In the genomic region with DNA sequence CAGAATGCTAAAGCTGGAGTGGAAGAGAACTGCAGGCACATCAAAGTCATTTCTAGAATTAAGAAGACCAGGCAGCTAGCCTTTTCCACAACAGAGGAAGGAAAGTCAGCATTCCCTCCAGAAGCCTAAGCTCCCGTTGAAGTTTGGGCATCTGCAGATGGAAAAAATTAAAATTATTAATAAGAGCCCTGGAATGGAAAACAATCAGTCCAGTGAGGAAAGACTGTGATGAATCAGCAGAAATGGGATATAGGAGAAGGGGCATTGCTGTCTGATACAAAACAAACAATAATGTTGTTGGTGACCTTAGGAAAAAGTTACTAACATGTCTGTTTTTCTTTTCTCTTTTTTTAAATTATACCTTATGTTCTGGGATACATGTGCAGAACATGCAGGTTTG, we compare ENCODE assay signal across 19 cellular contexts.
"Had no signal": no experiment of that assay in that cellular context is flagged by ENCODE, and none has a peak within 500 bp of the region (broad histone marks: within the 10 kb centered on the region; RNA-seq: fewer than 3 reads in every experiment).

No MANE protein-coding gene starts in this region.

- H3K9me3 Mint-ChIP-seq: activated CD4-positive, alpha-beta memory T cell treated with anti-CD3 and anti-CD28 coated beads for 36 hours; activated naive CD4-positive, alpha-beta T cell treated with anti-CD3 and anti-CD28 coated beads, Interleukin-2, amount 10 ng/mL, durations not matched to agents 7 days and 5 days; endodermal cell; mesothelial cell of epicardium; neural progenitor cell; stimulated activated effector memory CD8-positive, alpha-beta T cell treated with anti-CD3 and anti-CD28 coated beads, Interleukin-12 subunit alpha, Interleukin-12 subunit beta, amount 100 ng/mL, for 72 hours had no signal

- H3K27me3 Mint-ChIP-seq: activated naive CD4-positive, alpha-beta T cell treated with anti-CD3 and anti-CD28 coated beads, Interleukin-2, amount 10 ng/mL, durations not matched to agents 7 days and 5 days had no signal

- H3K4me1 ChIP-seq: gastroesophageal sphincter, neural progenitor cell had no signal

- H3K4me2 ChIP-seq: neural progenitor cell had no signal

- H3K9ac ChIP-seq: neural progenitor cell had no signal

- H3K36me3 ChIP-seq: gastroesophageal sphincter, heart right ventricle, lower lobe of right lung, neural progenitor cell, ovary, sigmoid colon had no signal

- H3K4me3 ChIP-seq: gastroesophageal sphincter, heart right ventricle, lower lobe of right lung, neural progenitor cell, ovary, sigmoid colon had no signal

- H2AFZ ChIP-seq: neural progenitor cell had no signal

- ATAC-seq: activated CD8-positive, alpha-beta memory T cell treated with anti-CD3 and anti-CD28 coated beads, Interleukin-2, amount 10 ng/mL, durations not matched to agents 7 days and 5 days; gastroesophageal sphincter; heart right ventricle; left cardiac atrium; lower lobe of right lung; stimulated activated effector memory CD8-positive, alpha-beta T cell treated with anti-CD3 and anti-CD28 coated beads, Interleukin-12 subunit alpha, Interleukin-12 subunit beta, amount 100 ng/mL, for 72 hours had no signal

- H3K27ac Mint-ChIP-seq: activated CD4-positive, alpha-beta memory T cell treated with anti-CD3 and anti-CD28 coated beads for 36 hours; activated CD8-positive, alpha-beta memory T cell treated with anti-CD3 and anti-CD28 coated beads, Interleukin-2, amount 10 ng/mL, durations not matched to agents 7 days and 5 days; activated naive CD4-positive, alpha-beta T cell treated with anti-CD3 and anti-CD28 coated beads, Interleukin-2, amount 10 ng/mL, durations not matched to agents 7 days and 5 days; endodermal cell; mesothelial cell of epicardium; neural progenitor cell; stimulated activated effector memory CD8-positive, alpha-beta T cell treated with anti-CD3 and anti-CD28 coated beads, Interleukin-12 subunit alpha, Interleukin-12 subunit beta, amount 100 ng/mL, for 72 hours had no signal

- H3K4me3 Mint-ChIP-seq: activated CD4-positive, alpha-beta memory T cell treated with anti-CD3 and anti-CD28 coated beads for 36 hours; activated CD8-positive, alpha-beta memory T cell treated with anti-CD3 and anti-CD28 coated beads, Interleukin-2, amount 10 ng/mL, durations not matched to agents 7 days and 5 days; activated naive CD4-positive, alpha-beta T cell treated with anti-CD3 and anti-CD28 coated beads, Interleukin-2, amount 10 ng/mL, durations not matched to agents 7 days and 5 days; endodermal cell; mesothelial cell of epicardium; neural progenitor cell; stimulated activated effector memory CD8-positive, alpha-beta T cell treated with anti-CD3 and anti-CD28 coated beads, Interleukin-12 subunit alpha, Interleukin-12 subunit beta, amount 100 ng/mL, for 72 hours had no signal

- H3K4me1 Mint-ChIP-seq: activated naive CD4-positive, alpha-beta T cell treated with anti-CD3 and anti-CD28 coated beads, Interleukin-2, amount 10 ng/mL, durations not matched to agents 7 days and 5 days; endodermal cell; mesothelial cell of epicardium; neural progenitor cell had no signal

- H3K9me3 ChIP-seq: gastroesophageal sphincter, heart right ventricle, lower lobe of right lung, ovary, sigmoid colon had no signal

- H3K27ac ChIP-seq: gastroesophageal sphincter, heart right ventricle, lower lobe of right lung, neural progenitor cell, ovary, sigmoid colon had no signal

- H3K27me3 ChIP-seq: gastroesophageal sphincter, neural progenitor cell, ovary, sigmoid colon had no signal

- DNase-seq: activated CD4-positive, alpha-beta memory T cell treated with anti-CD3 and anti-CD28 coated beads for 36 hours; activated CD4-positive, alpha-beta T cell treated with anti-CD3 and anti-CD28 coated beads for 1 hour; activated CD8-positive, alpha-beta memory T cell treated with anti-CD3 and anti-CD28 coated beads, Interleukin-2, amount 10 ng/mL, durations not matched to agents 7 days and 5 days; activated naive CD4-positive, alpha-beta T cell treated with anti-CD3 and anti-CD28 coated beads, Interleukin-2, amount 10 ng/mL, durations not matched to agents 7 days and 5 days; activated T-cell treated with anti-CD3 and anti-CD28 coated beads, Interleukin-2, amount 50 U/mL, for 1 hour; dermis blood vessel endothelial cell; endodermal cell; erythroblast; heart right ventricle; left cardiac atrium; lower lobe of right lung; ovary; sigmoid colon; stimulated activated CD4-positive, alpha-beta T cell treated with anti-CD3 and anti-CD28 coated beads, Interleukin-12 subunit alpha, Interleukin-12 subunit beta, amount 100 ng/mL, for 4 hours; stimulated activated CD4-positive, alpha-beta T cell treated with anti-CD3 and anti-CD28 coated beads, Interleukin-2, amount 100 ng/mL, for 24 hours had no signal

- H3K36me3 Mint-ChIP-seq: activated CD4-positive, alpha-beta memory T cell treated with anti-CD3 and anti-CD28 coated beads for 36 hours; activated CD8-positive, alpha-beta memory T cell treated with anti-CD3 and anti-CD28 coated beads, Interleukin-2, amount 10 ng/mL, durations not matched to agents 7 days and 5 days; activated naive CD4-positive, alpha-beta T cell treated with anti-CD3 and anti-CD28 coated beads, Interleukin-2, amount 10 ng/mL, durations not matched to agents 7 days and 5 days; mesothelial cell of epicardium; neural progenitor cell; stimulated activated effector memory CD8-positive, alpha-beta T cell treated with anti-CD3 and anti-CD28 coated beads, Interleukin-12 subunit alpha, Interleukin-12 subunit beta, amount 100 ng/mL, for 72 hours had no signal
